Comparison of ENCODE assay signal across 11 cellular contexts in genomic region chr5:120684749-120685415, GRCh38.
DNase-seq lines count a peak whose midpoint lies in the region; ATAC-seq and TF ChIP-seq lines count a peak whose summit lies in the region.
"Had no signal": no experiment of that assay in that cellular context is flagged by ENCODE, and none has a peak within 500 bp of the region (broad histone marks: within the 10 kb centered on the region; RNA-seq: fewer than 3 reads in every experiment).

No MANE protein-coding gene starts in this region.

- H3K4me3 ChIP-seq in GM06990 (replicated peaks; ENCODE audit: low read depth, low read length) = no peak overlapping the region
- H3K4me3 ChIP-seq in neural progenitor cell = no peak overlapping the region

- H4K20me1 ChIP-seq in neural progenitor cell (ENCODE audit: low read depth) = no peaks in the 10 kb centered on the region

- H3K79me2 ChIP-seq in neural progenitor cell (ENCODE audit: low read depth) = no peaks in the 10 kb centered on the region

- H3K27me3 ChIP-seq in GM06990 (replicated peaks; ENCODE audit: control insufficient read depth, insufficient read depth, low read length) (no peaks in the 10 kb centered on the region), neural progenitor cell (no peaks in the 10 kb centered on the region)

- no peaks in the 10 kb centered on the region for H3K9me3 ChIP-seq in neural progenitor cell (ENCODE audit: low read depth)

- no peaks in the 10 kb centered on the region for H3K4me1 Mint-ChIP-seq in neural progenitor cell

- H3K4me2 ChIP-seq in neural progenitor cell = no peak overlapping the region

- H3K36me3 ChIP-seq in GM06990 (ENCODE audit: control insufficient read depth, insufficient read depth, low read length) = no peaks in the 10 kb centered on the region
- no peaks in the 10 kb centered on the region for H3K36me3 ChIP-seq in neural progenitor cell

- H3K9me3 Mint-ChIP-seq in neural progenitor cell = no peaks in the 10 kb centered on the region

- DNase-seq in GM06990 (ENCODE audit: extremely low read depth, insufficient read length) (no peak), UCSD-AML1 (lab: John Stamatoyannopoulos, UW; ENCODE audit: unreplicated experiment) (peak; percentile 5), neural progenitor cell (ENCODE audit: low spot score) (peak; percentile 39), germinal center (ENCODE audit: low spot score) (no peak), activated gamma-delta T cell (lab: John Stamatoyannopoulos, UW) (no peak)
- DNase-seq: activated CD8-positive, alpha-beta memory T cell treated with anti-CD3 and anti-CD28 coated beads, Interleukin-2, amount 50 U/mL, for 4 hours; NCI-H1092; SHP77 had no signal

- peak overlapping the region; percentile 73 for H2AFZ ChIP-seq in neural progenitor cell (replicated peaks)

- H3K27ac Mint-ChIP-seq in neural progenitor cell = no peak overlapping the region

- no peaks in the 10 kb centered on the region for H3F3A ChIP-seq in neural progenitor cell (ENCODE audit: low read depth)

- no peaks in the 10 kb centered on the region for H3K36me3 Mint-ChIP-seq in neural progenitor cell

- no peak overlapping the region for H3K27ac ChIP-seq in neural progenitor cell

- H3K9ac ChIP-seq in neural progenitor cell = no peak overlapping the region

- TF ChIP-seq CTCF in GM06990 (IDR thresholded peaks at IDR 0.05; ENCODE audit: insufficient read depth, low read length, poor library complexity, severe bottlenecking) (peak; percentile 25), neural progenitor cell (IDR thresholded peaks at IDR 0.05) (peak; percentile 51)

- peaks cover 5% of the 10 kb centered on the region for H3K4me1 ChIP-seq in neural progenitor cell

- H3K4me3 Mint-ChIP-seq in neural progenitor cell = no peak overlapping the region

- no peaks in the 10 kb centered on the region for H3K27me3 Mint-ChIP-seq in neural progenitor cell (ENCODE audit: insufficient read depth, low read depth)

- ATAC-seq in HG03159 (IDR thresholded peaks at IDR 0.05; ENCODE audit: unreplicated experiment) = peak; percentile 69
- no peak for ATAC-seq in HG02678 (IDR thresholded peaks at IDR 0.05; ENCODE audit: unreplicated experiment)
- ATAC-seq in HG03139 (IDR thresholded peaks at IDR 0.05; ENCODE audit: unreplicated experiment) = no peak

Comparison
In these comparisons a context has a peak if more than half of its experiments do, and no peak if none do; other contexts are left out.
1. DNase-seq: peak in UCSD-AML1 (single experiment) and neural progenitor cell (single experiment); none in GM06990 (single experiment), germinal center (single experiment) and activated gamma-delta T cell (single experiment).